Comparison of ENCODE assay signal across 25 cellular contexts in genomic region chr10:24133839-24134238, GRCh38.
"Had no signal": no experiment of that assay in that cellular context is flagged by ENCODE, and none has a peak within 500 bp of the region (broad histone marks: within the 10 kb centered on the region; RNA-seq: fewer than 3 reads in every experiment).

No MANE protein-coding gene starts in this region.

- H3K4me1 ChIP-seq: body of pancreas, prostate gland, suprapubic skin had no signal

- H3K4me2 ChIP-seq: smooth muscle cell had no signal

- H3K4me3 ChIP-seq: adrenal gland, body of pancreas, esophagus squamous epithelium, left ventricle myocardium inferior, lung, prostate gland, smooth muscle cell, suprapubic skin, tibial nerve had no signal

- H3K9me3 Mint-ChIP-seq: activated naive CD8-positive, alpha-beta T cell treated with anti-CD3 and anti-CD28 coated beads for 36 hours; stimulated activated naive B cell treated with anti-CD40 and anti-IgM and Interleukin-4, amounts not matched to agents 10 μg/mL and 1 μg/mL and 100 μg/mL, for 72 hours; T-helper 2 cell treated with Interferon-gamma antibody and Interleukin-4, amounts not matched to agents 5 μg/mL and 100 μg/mL, for 36 hours had no signal

- H3K27me3 Mint-ChIP-seq: activated naive CD8-positive, alpha-beta T cell treated with anti-CD3 and anti-CD28 coated beads for 36 hours; stimulated activated naive B cell treated with anti-CD40 and anti-IgM and Interleukin-4, amounts not matched to agents 10 μg/mL and 1 μg/mL and 100 μg/mL, for 72 hours had no signal

- H3K4me3 Mint-ChIP-seq: activated naive CD8-positive, alpha-beta T cell treated with anti-CD3 and anti-CD28 coated beads for 36 hours; activated T-cell treated with anti-CD3 and anti-CD28 coated beads, Interleukin-2, amount 50 U/mL, for 72 hours; nephron progenitor cell; stimulated activated naive B cell treated with anti-CD40 and anti-IgM and Interleukin-4, amounts not matched to agents 10 μg/mL and 1 μg/mL and 100 μg/mL, for 72 hours; T-cell; T-helper 2 cell treated with Interferon-gamma antibody and Interleukin-4, amounts not matched to agents 5 μg/mL and 100 μg/mL, for 36 hours had no signal

- H3K27ac Mint-ChIP-seq: activated naive CD8-positive, alpha-beta T cell treated with anti-CD3 and anti-CD28 coated beads for 36 hours; activated T-cell treated with anti-CD3 and anti-CD28 coated beads, Interleukin-2, amount 50 U/mL, for 72 hours; nephron progenitor cell; stimulated activated naive B cell treated with anti-CD40 and anti-IgM and Interleukin-4, amounts not matched to agents 10 μg/mL and 1 μg/mL and 100 μg/mL, for 72 hours; T-cell; T-helper 2 cell treated with Interferon-gamma antibody and Interleukin-4, amounts not matched to agents 5 μg/mL and 100 μg/mL, for 36 hours had no signal

- H3K9me3 ChIP-seq: adrenal gland, body of pancreas, esophagus squamous epithelium, left ventricle myocardium inferior, neutrophil, prostate gland, suprapubic skin, tibial nerve had no signal

- DNase-seq: activated CD4-positive, alpha-beta T cell treated with anti-CD3 and anti-CD28 coated beads for 4 hours; activated CD4-positive, alpha-beta T cell treated with anti-CD3 and anti-CD28 coated beads, Interleukin-2, amount 50 U/mL, for 4 hours; activated naive CD4-positive, alpha-beta T cell treated with Interleukin-2 at 50 U/mL for 16 hours; activated naive CD8-positive, alpha-beta T cell treated with anti-CD3 and anti-CD28 coated beads for 36 hours; activated T-cell treated with anti-CD3 and anti-CD28 coated beads for 4 hours; activated T-cell treated with anti-CD3 and anti-CD28 coated beads, Interleukin-2, amount 50 U/mL, for 72 hours; adrenal gland; aorta; body of pancreas; effector CD8-positive, alpha-beta T cell; esophagus squamous epithelium; foreskin melanocyte; left ventricle myocardium inferior; nephron progenitor cell; stimulated activated CD4-positive, alpha-beta T cell treated with anti-CD3 and anti-CD28 coated beads, Interleukin-1b, Interleukin-23, amount 100 ng/mL, for 48 hours; stimulated activated naive B cell treated with anti-CD40 and anti-IgM and Interleukin-4, amounts not matched to agents 10 μg/mL and 1 μg/mL and 100 μg/mL, for 72 hours; T-cell had no signal

- ATAC-seq: activated T-cell treated with anti-CD3 and anti-CD28 coated beads, Interleukin-2, amount 50 U/mL, for 72 hours; body of pancreas; stimulated activated naive B cell treated with anti-CD40 and anti-IgM and Interleukin-4, amounts not matched to agents 10 μg/mL and 1 μg/mL and 100 μg/mL, for 72 hours; T-cell had no signal

- H3K36me3 Mint-ChIP-seq: activated naive CD8-positive, alpha-beta T cell treated with anti-CD3 and anti-CD28 coated beads for 36 hours; stimulated activated naive B cell treated with anti-CD40 and anti-IgM and Interleukin-4, amounts not matched to agents 10 μg/mL and 1 μg/mL and 100 μg/mL, for 72 hours; T-cell had no signal

- H3K4me1 Mint-ChIP-seq: activated naive CD8-positive, alpha-beta T cell treated with anti-CD3 and anti-CD28 coated beads for 36 hours; stimulated activated naive B cell treated with anti-CD40 and anti-IgM and Interleukin-4, amounts not matched to agents 10 μg/mL and 1 μg/mL and 100 μg/mL, for 72 hours; T-cell had no signal

- H3K27ac ChIP-seq: adrenal gland, body of pancreas, esophagus squamous epithelium, left ventricle myocardium inferior, neutrophil, prostate gland, suprapubic skin, tibial nerve, VCaP had no signal

- H3K36me3 ChIP-seq: adrenal gland, esophagus squamous epithelium, left ventricle myocardium inferior, neutrophil, prostate gland, suprapubic skin, tibial nerve had no signal

- H3K27me3 ChIP-seq: adrenal gland, body of pancreas, esophagus squamous epithelium, neutrophil, suprapubic skin, tibial nerve had no signal
